In genomic region chr6:166779381-166779780, GRCh38 we compare ENCODE assay signal across 19 cellular contexts.
"Had no signal": no experiment of that assay in that cellular context is flagged by ENCODE, and none has a peak within 500 bp of the region (broad histone marks: within the 10 kb centered on the region; RNA-seq: fewer than 3 reads in every experiment).

No MANE protein-coding gene starts in this region.

- H3K4me3 ChIP-seq: esophagus squamous epithelium, gastroesophageal sphincter, left ventricle myocardium inferior had no signal

- H3K36me3 ChIP-seq: esophagus squamous epithelium, gastroesophageal sphincter, left ventricle myocardium inferior, neutrophil had no signal

- ATAC-seq: effector memory CD8-positive, alpha-beta T cell; gastroesophageal sphincter; left cardiac atrium; naive thymus-derived CD4-positive, alpha-beta T cell; right cardiac atrium had no signal

- H3K9me3 ChIP-seq: esophagus squamous epithelium, gastroesophageal sphincter, left ventricle myocardium inferior, neutrophil had no signal

- H3K4me1 ChIP-seq: left ventricle myocardium inferior had no signal

- DNase-seq: effector memory CD8-positive, alpha-beta T cell; esophagus squamous epithelium; foreskin fibroblast; glutamatergic neuron; immature natural killer cell; kidney; left cardiac atrium; left ventricle myocardium inferior; mesendoderm; naive thymus-derived CD4-positive, alpha-beta T cell; nephron progenitor cell; right cardiac atrium; small intestine; stimulated activated CD4-positive, alpha-beta T cell treated with anti-CD3 and anti-CD28 coated beads, Interleukin-12 subunit alpha, Interleukin-12 subunit beta, amount 100 ng/mL, for 4 hours; stimulated activated naive CD4-positive, alpha-beta T cell treated with Interleukin-2 at 50 U/mL for 16 hours; trophoblast cell had no signal

- H3K27ac ChIP-seq: epithelial cell of prostate, esophagus squamous epithelium, gastroesophageal sphincter, left ventricle myocardium inferior, neutrophil had no signal

- H3K27me3 ChIP-seq: gastroesophageal sphincter, neutrophil had no signal
